Comparison of ENCODE assay signal across 28 cellular contexts in the genomic region with DNA sequence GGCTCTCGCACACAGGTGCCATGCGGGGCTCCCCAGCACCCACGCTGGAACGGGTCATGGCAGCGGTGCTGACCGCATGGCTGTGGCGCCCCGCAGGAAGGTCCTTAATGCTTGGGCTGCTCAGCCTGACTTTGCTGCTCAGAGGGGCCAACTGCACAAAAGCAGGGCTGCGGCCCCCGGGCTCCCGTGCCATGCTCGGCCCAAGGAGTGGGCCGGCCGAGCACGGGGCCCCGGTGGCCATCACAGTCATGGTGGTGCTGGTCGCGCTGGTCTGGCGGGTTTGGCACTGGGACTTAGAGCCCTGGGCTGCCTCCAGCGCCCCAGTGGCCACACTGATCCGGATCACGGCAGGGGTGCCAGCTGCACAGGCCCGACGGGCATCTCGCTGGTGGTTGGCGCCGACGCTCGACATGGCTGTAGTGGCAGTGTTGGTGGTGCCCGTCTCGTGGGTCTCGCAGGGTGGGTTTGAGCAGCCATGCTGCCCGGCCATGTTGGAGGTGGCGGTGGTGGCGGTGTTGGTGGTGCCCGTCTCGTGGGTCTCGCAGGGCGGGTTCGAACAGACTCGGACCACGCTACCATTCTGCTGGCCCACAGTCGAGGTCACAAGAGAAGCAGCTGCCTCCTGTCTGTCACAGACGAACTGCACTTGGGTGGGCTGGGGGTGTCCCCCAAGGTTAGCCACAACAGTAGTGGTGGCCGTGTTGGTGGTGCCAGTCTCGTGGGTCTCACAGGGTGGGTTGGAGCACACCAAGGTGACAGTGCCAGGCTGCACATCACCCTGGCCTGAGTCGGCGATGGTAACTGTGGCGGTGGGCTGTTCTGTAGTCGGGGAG. TPM values are rescaled to one million over a fixed set of nuclear protein-coding genes. Genes with fewer than 3 reads are reported as not detected.
DNase-seq lines count a peak whose midpoint lies in the region; ATAC-seq, FAIRE-seq and TF ChIP-seq lines count a peak whose summit lies in the region.
"Had no signal": no experiment of that assay in that cellular context is flagged by ENCODE, and none has a peak within 500 bp of the region (broad histone marks: within the 10 kb centered on the region; RNA-seq: fewer than 3 reads in every experiment).

No MANE protein-coding gene starts in this region.

- H3K27ac Mint-ChIP-seq in activated naive CD8-positive, alpha-beta T cell treated with anti-CD3 and anti-CD28 coated beads for 36 hours = peak overlapping the region; percentile 11
- no peak overlapping the region for H3K27ac Mint-ChIP-seq in activated naive CD8-positive, alpha-beta T cell treated with anti-CD3 and anti-CD28 coated beads, Interleukin-2, amount 50 U/mL, for 24 hours
- H3K27ac Mint-ChIP-seq: activated B cell treated with CpG ODN at 0.5 μM for 24 hours had no signal

- H3K27me3 ChIP-seq in K562 (ENCODE audit: control insufficient read depth in 2 of 2, insufficient read depth in 2 of 2, low read length in 2 of 2) (no peaks in the 10 kb centered on the region), uterus (no peaks in the 10 kb centered on the region)
- H3K27me3 ChIP-seq in effector memory CD4-positive, alpha-beta T cell (replicated peaks; ENCODE audit: control insufficient read depth, insufficient read depth, low read length, poor library complexity, severe bottlenecking) = no peaks in the 10 kb centered on the region
- H3K27me3 ChIP-seq: cardiac muscle cell had no signal

- no peak for DNase-seq in activated naive CD8-positive, alpha-beta T cell treated with anti-CD3 and anti-CD28 coated beads for 36 hours
- DNase-seq in activated naive CD8-positive, alpha-beta T cell treated with anti-CD3 and anti-CD28 coated beads, Interleukin-2, amount 50 U/mL, for 24 hours = no peak
- DNase-seq in K562 (ENCODE audit: extremely low read depth in 1 of 4, low spot score in 3 of 4) (no peak), mucosa of descending colon (no peak), uterus (no peak), NCI-H2107 (lab: John Stamatoyannopoulos, UW) (no peak)
- no peak for DNase-seq in effector memory CD4-positive, alpha-beta T cell
- DNase-seq in central memory CD4-positive, alpha-beta T cell = no peak
- DNase-seq: activated B cell treated with CpG ODN at 0.5 μM for 24 hours; activated naive CD4-positive, alpha-beta T cell treated with anti-CD3 and anti-CD28 coated beads for 36 hours; activated T-cell treated with anti-CD3 and anti-CD28 coated beads, Interleukin-2, amount 50 U/mL, for 48 hours; dermis blood vessel endothelial cell; head of caudate nucleus; kidney glomerular epithelial cell; NCI-H1092; NCI-H2029; NCI-H2227 treated with DMSO at 0.1 percent for 48 hours; NCI-H774; OCI-M1; stimulated activated CD8-positive, alpha-beta memory T cell treated with anti-CD3 and anti-CD28 coated beads, Interleukin-4, amount 100 ng/mL, for 48 hours; substantia nigra; T1000 had no signal

- no peak overlapping the region for H3K4me2 ChIP-seq in K562 (ENCODE audit: insufficient read depth, low read length)

- peaks cover 15% of the 10 kb centered on the region for H3K4me1 Mint-ChIP-seq in activated naive CD8-positive, alpha-beta T cell treated with anti-CD3 and anti-CD28 coated beads for 36 hours
- peaks cover 25% of the 10 kb centered on the region for H3K4me1 Mint-ChIP-seq in activated naive CD8-positive, alpha-beta T cell treated with anti-CD3 and anti-CD28 coated beads, Interleukin-2, amount 50 U/mL, for 24 hours

- H3K9me3 ChIP-seq in K562 (replicated peaks; ENCODE audit: control insufficient read depth, insufficient read depth, low read depth, low read length) (no peaks in the 10 kb centered on the region), mucosa of descending colon (no peaks in the 10 kb centered on the region), uterus (no peaks in the 10 kb centered on the region)
- H3K9me3 ChIP-seq in effector memory CD4-positive, alpha-beta T cell (ENCODE audit: control insufficient read depth, low read length) = no peaks in the 10 kb centered on the region
- H3K9me3 ChIP-seq: BLaER1 treated with 17β-estradiol and CSF1 and Interleukin-3, amounts not matched to agents 10 nM and 100 nM had no signal

- TF ChIP-seq RAD21 in K562 (CRISPR knock-in tag; conservative IDR thresholded peaks at IDR 0.05 in 1 of 2, IDR thresholded peaks at IDR 0.05 in 1 of 2) = no peak

- peaks cover 14% of the 10 kb centered on the region for H3K36me3 Mint-ChIP-seq in activated naive CD8-positive, alpha-beta T cell treated with anti-CD3 and anti-CD28 coated beads for 36 hours
- H3K36me3 Mint-ChIP-seq in activated naive CD8-positive, alpha-beta T cell treated with anti-CD3 and anti-CD28 coated beads, Interleukin-2, amount 50 U/mL, for 24 hours (ENCODE audit: low read depth) = peaks cover 23% of the 10 kb centered on the region

- no peak for TF ChIP-seq CTCF in K562 (IDR thresholded peaks at IDR 0.05 in 2 of 3, conservative IDR thresholded peaks at IDR 0.05 in 1 of 3; ENCODE audit: insufficient read depth in 2 of 3, low read depth in 1 of 3, low read length in 3 of 3)
- TF ChIP-seq CTCF in mucosa of descending colon (IDR thresholded peaks at IDR 0.05) = no peak
- TF ChIP-seq CTCF in uterus (IDR thresholded peaks at IDR 0.05) = no peak

- H3K27ac ChIP-seq in K562 (ENCODE audit: extremely low read depth, low read depth, low read length) = no peak overlapping the region
- peak overlapping the region; percentile 79 to 88 for H3K27ac ChIP-seq in uterus
- H3K27ac ChIP-seq in effector memory CD4-positive, alpha-beta T cell (ENCODE audit: insufficient read depth, low read length, poor library complexity, severe bottlenecking) = no peak overlapping the region
- H3K27ac ChIP-seq: BLaER1 treated with 17β-estradiol and CSF1 and Interleukin-3, amounts not matched to agents 10 nM and 100 nM had no signal

- CTCF ChIA-PET in K562 (lab: Yijun Ruan, JAX; ENCODE audit: low intra/inter-chr PET ratio) = interaction anchor here (0.6 to 1.0 kb wide), 3 partner anchors 194 to 310 kb away, joined by 3 read pairs; no protein-coding TSS in a partner anchor

- TF ChIP-seq EP300 in K562 (IDR thresholded peaks at IDR 0.05; ENCODE audit: low read length) = no peak

- H3K36me3 ChIP-seq in K562 (ENCODE audit: control insufficient read depth, insufficient read depth, low read length) (peaks cover 100% of the 10 kb centered on the region; the same call in 2 of the 3 replicates), mucosa of descending colon (ENCODE audit: low read depth) (no peaks in the 10 kb centered on the region), uterus (no peaks in the 10 kb centered on the region)
- H3K36me3 ChIP-seq in effector memory CD4-positive, alpha-beta T cell (ENCODE audit: control insufficient read depth, insufficient read depth, low read length) = peaks cover 89% of the 10 kb centered on the region

- H3K27me3 Mint-ChIP-seq in activated naive CD8-positive, alpha-beta T cell treated with anti-CD3 and anti-CD28 coated beads for 36 hours = no peaks in the 10 kb centered on the region
- no peaks in the 10 kb centered on the region for H3K27me3 Mint-ChIP-seq in activated naive CD8-positive, alpha-beta T cell treated with anti-CD3 and anti-CD28 coated beads, Interleukin-2, amount 50 U/mL, for 24 hours
- H3K27me3 Mint-ChIP-seq: activated B cell treated with CpG ODN at 0.5 μM for 24 hours had no signal

- H3K4me1 ChIP-seq in K562 (replicated peaks in 1 of 2; ENCODE audit: control insufficient read depth in 2 of 2, insufficient read depth in 2 of 2, low read length in 2 of 2) (peaks cover 0 to 35% of the 10 kb centered on the region in 2 experiments; a peak in 2 of 5 replicates), mucosa of descending colon (ENCODE audit: low read depth) (no peaks in the 10 kb centered on the region), uterus (no peaks in the 10 kb centered on the region)
- peaks cover 4% of the 10 kb centered on the region for H3K4me1 ChIP-seq in effector memory CD4-positive, alpha-beta T cell (ENCODE audit: control insufficient read depth, insufficient read depth, low read length, poor library complexity, severe bottlenecking)

- POLR2A ChIA-PET in K562 (lab: Yijun Ruan, JAX) = no interaction called here

- peaks cover 9% of the 10 kb centered on the region; the same call in 2 of the 3 replicates for H3K79me2 ChIP-seq in K562 (ENCODE audit: control insufficient read depth, insufficient read depth, low read length)

- no peak for ATAC-seq in activated naive CD8-positive, alpha-beta T cell treated with anti-CD3 and anti-CD28 coated beads, Interleukin-2, amount 50 U/mL, for 24 hours
- no peak for ATAC-seq in K562
- peak; percentile 2 for ATAC-seq in mucosa of descending colon
- ATAC-seq: Right ventricle myocardium inferior had no signal

- TF ChIP-seq POLR2A in K562 (conservative IDR thresholded peaks at IDR 0.05) (no peak), uterus (IDR thresholded peaks at IDR 0.05) (no peak)

- in situ Hi-C loops in K562 (cut with MboI) = no loop called here

- BruUV-seq in K562 (replicated peaks; lab: Mats Ljungman, UMichigan) = TSS peak; percentile 21

- H4K20me1 ChIP-seq in K562 (replicated peaks; ENCODE audit: control insufficient read depth, insufficient read depth, low read length) = no peaks in the 10 kb centered on the region

- no peak overlapping the region for H2AFZ ChIP-seq in K562 (ENCODE audit: low read depth, low read length)

- H3K9me1 ChIP-seq in K562 (ENCODE audit: control insufficient read depth, insufficient read depth, low read length) = no peaks in the 10 kb centered on the region

- intact Hi-C loops in K562 (cut with micrococcal nuclease) = no loop called here
- intact Hi-C loops in mucosa of descending colon (cut with DNase I, micrococcal nuclease) = loop anchor here in 1 of 2 donors (10.0 kb wide), 1 partner anchor 190 kb away; a partner anchor contains a TSS
- intact Hi-C loops in uterus (cut with DNase I; ENCODE audit: low total_unique reads) = loop anchor here (5.0 kb wide), 1 partner anchor 193 kb away; a partner anchor contains a TSS

- H3K4me3 Mint-ChIP-seq in activated naive CD8-positive, alpha-beta T cell treated with anti-CD3 and anti-CD28 coated beads for 36 hours = no peak overlapping the region
- H3K4me3 Mint-ChIP-seq in activated naive CD8-positive, alpha-beta T cell treated with anti-CD3 and anti-CD28 coated beads, Interleukin-2, amount 50 U/mL, for 24 hours = no peak overlapping the region
- H3K4me3 Mint-ChIP-seq: activated B cell treated with CpG ODN at 0.5 μM for 24 hours; activated naive CD4-positive, alpha-beta T cell treated with anti-CD3 and anti-CD28 coated beads for 36 hours had no signal

- no peaks in the 10 kb centered on the region for H3K9me3 Mint-ChIP-seq in activated naive CD8-positive, alpha-beta T cell treated with anti-CD3 and anti-CD28 coated beads for 36 hours
- H3K9me3 Mint-ChIP-seq in activated naive CD8-positive, alpha-beta T cell treated with anti-CD3 and anti-CD28 coated beads, Interleukin-2, amount 50 U/mL, for 24 hours = no peaks in the 10 kb centered on the region
- H3K9me3 Mint-ChIP-seq: activated B cell treated with CpG ODN at 0.5 μM for 24 hours; activated naive CD4-positive, alpha-beta T cell treated with anti-CD3 and anti-CD28 coated beads for 36 hours had no signal

- WGBS in K562 (ENCODE audit: insufficient coverage, low coverage, missing lambda C conversion rate) = 94% methylated on average over 26 of the region's 50 CpGs

- FAIRE-seq in K562 (lab: Jason Lieb, UNC) = no peak
- FAIRE-seq: D721Med, GM12892 had no signal

- H3K4me3 ChIP-seq in K562 (no peak overlapping the region), mucosa of descending colon (no peak overlapping the region), uterus (no peak overlapping the region)
- no peak overlapping the region for H3K4me3 ChIP-seq in effector memory CD4-positive, alpha-beta T cell (ENCODE audit: insufficient read depth, low read depth, low read length, poor library complexity, severe bottlenecking)
- H3K4me3 ChIP-seq: BLaER1 treated with 17β-estradiol and CSF1 and Interleukin-3, amounts not matched to agents 10 nM and 100 nM; cardiac muscle cell; lung had no signal

- no peak overlapping the region for H3K9ac ChIP-seq in K562 (ENCODE audit: insufficient read depth in 1 of 2, low read depth in 2 of 2, low read length in 2 of 2)
- H3K9ac ChIP-seq: BLaER1 treated with 17β-estradiol and CSF1 and Interleukin-3, amounts not matched to agents 10 nM and 100 nM had no signal

RNA-seq across cellular contexts. Expression of a gene that starts 10.4 kb away (rescaled TPM):
- 10 to 100 TPM; 15.2 to 15.7 TPM for total RNA-seq in activated naive CD8-positive, alpha-beta T cell treated with anti-CD3 and anti-CD28 coated beads for 36 hours
- total RNA-seq in K562 (2011; cell fraction: chromatin; rRNA removed; ENCODE audit: low replicate concordance) = 14.9 and 45.4 TPM in 2 replicates
- total RNA-seq in K562 (2011; cell fraction: nucleolus; rRNA removed) = 31.0 and 32.8 TPM in 2 replicates
- 15.7 and 24.1 TPM in 2 replicates for total RNA-seq in K562 (2011; cell fraction: nucleoplasm; rRNA removed)
- 8.4 and 9.5 TPM in 2 replicates for total RNA-seq in K562 (2014; rRNA removed)
- 2.7 and 4.0 TPM in 2 replicates for total RNA-seq in K562 (2014; rRNA removed; fragmentation: Illumina TruSeq; extraction: Trizol)
- total RNA-seq in K562 (2015; rRNA removed; fragmentation: Illumina TruSeq; extraction: Trizol) = 12.3 and 13.4 TPM in 2 replicates
- 9.6 and 14.8 TPM in 2 replicates for total RNA-seq in K562 (2021)
- 12.7 and 16.4 TPM in 2 replicates for polyA plus RNA-seq in K562 (2011; rRNA removed)
- polyA plus RNA-seq in K562 (2011; cell fraction: cytosol; rRNA removed) = 21.2 and 25.6 TPM in 2 replicates
- 48.7 and 48.8 TPM in 2 replicates for polyA plus RNA-seq in K562 (2011; cell fraction: nucleus; rRNA removed)
- 24.3 and 60.0 TPM in 2 replicates for polyA plus RNA-seq in K562 (2012)
- 5.6 and 7.3 TPM in 2 replicates for polyA plus RNA-seq in K562 (2014; fragmentation: Illumina TruSeq; extraction: Trizol)
- under 1 TPM in 1 of 2 experiments, not detected in 1; 0.07 TPM for polyA plus RNA-seq in K562 (2014; fragmentation: Nextera tagmentation; extraction: Ambion mirVana)
- 11.1 and 11.6 TPM in 2 replicates for polyA plus RNA-seq in K562 (2014; rRNA removed)
- polyA minus RNA-seq in K562 (2011; rRNA and poly(A)+ RNA removed) = 5.5 and 12.0 TPM in 2 replicates
- 7.0 and 13.6 TPM in 2 replicates for polyA minus RNA-seq in K562 (2011; cell fraction: cytosol; rRNA and poly(A)+ RNA removed)
- polyA minus RNA-seq in K562 (2011; cell fraction: nucleus; rRNA and poly(A)+ RNA removed) = 9.8 and 16.1 TPM in 2 replicates
- 10 to 100 TPM in 2 of 3 donors, 1 to 10 TPM in 1; 3.5 to 21.2 (median 10.2) TPM for total RNA-seq in mucosa of descending colon
- total RNA-seq in uterus = 1 to 10 TPM in 3 of 4 donors, under 1 TPM in 1; 0.77 to 5.9 (median 2.6) TPM

RNA-seq across cellular contexts. Expression of a gene that starts 16.8 kb away (rescaled TPM):
- 100 to 1,000 TPM; 140 to 142 TPM for total RNA-seq in activated naive CD8-positive, alpha-beta T cell treated with anti-CD3 and anti-CD28 coated beads for 36 hours
- 39.3 and 72.5 TPM in 2 replicates for total RNA-seq in K562 (2011; cell fraction: chromatin; rRNA removed; ENCODE audit: low replicate concordance)
- total RNA-seq in K562 (2011; cell fraction: nucleolus; rRNA removed) = 41.0 and 46.2 TPM in 2 replicates
- total RNA-seq in K562 (2011; cell fraction: nucleoplasm; rRNA removed) = 38.1 and 43.2 TPM in 2 replicates
- total RNA-seq in K562 (2014; rRNA removed) (39.2 and 59.3 TPM in 2 replicates), K562 (2014; rRNA removed; fragmentation: Illumina TruSeq; extraction: Trizol) (9.1 and 10.3 TPM in 2 replicates), K562 (2015; rRNA removed; fragmentation: Illumina TruSeq; extraction: Trizol) (17.1 and 23.4 TPM in 2 replicates), K562 (2021) (121 and 133 TPM in 2 replicates), mucosa of descending colon (10 to 100 TPM; 36.3 to 56.5 (median 48.2) TPM), uterus (10 to 100 TPM; 20.9 to 65.7 (median 37.3) TPM)
- polyA plus RNA-seq in K562 (2011; rRNA removed) (5.9 and 8.7 TPM in 2 replicates), K562 (2014; fragmentation: Illumina TruSeq; extraction: Trizol) (45.3 and 68.0 TPM in 2 replicates), K562 (2014; fragmentation: Nextera tagmentation; extraction: Ambion mirVana) (10 to 100 TPM in 1 of 2 experiments, 1 to 10 TPM in 1; 2.8 to 10.5 TPM), K562 (2014; rRNA removed) (44.8 and 45.2 TPM in 2 replicates)
- 11.3 and 17.7 TPM in 2 replicates for polyA plus RNA-seq in K562 (2011; cell fraction: cytosol; rRNA removed)
- polyA plus RNA-seq in K562 (2011; cell fraction: nucleus; rRNA removed) = 39.1 and 51.6 TPM in 2 replicates
- 37.4 and 57.1 TPM in 2 replicates for polyA plus RNA-seq in K562 (2012)
- polyA minus RNA-seq in K562 (2011; rRNA and poly(A)+ RNA removed) = 4.5 and 6.6 TPM in 2 replicates
- 55.8 and 74.4 TPM in 2 replicates for polyA minus RNA-seq in K562 (2011; cell fraction: cytosol; rRNA and poly(A)+ RNA removed)
- 14.8 and 15.6 TPM in 2 replicates for polyA minus RNA-seq in K562 (2011; cell fraction: nucleus; rRNA and poly(A)+ RNA removed)

RNA-seq across cellular contexts. Expression of a gene that starts 17.7 kb away (rescaled TPM):
- total RNA-seq in activated naive CD8-positive, alpha-beta T cell treated with anti-CD3 and anti-CD28 coated beads for 36 hours = 1 to 10 TPM; 3.4 to 6.2 TPM
- total RNA-seq in K562 (2011; cell fraction: chromatin; rRNA removed; ENCODE audit: low replicate concordance) = 4.7 and 15.6 TPM in 2 replicates
- total RNA-seq in K562 (2011; cell fraction: nucleolus; rRNA removed) = 17.4 and 21.8 TPM in 2 replicates
- 9.3 and 9.5 TPM in 2 replicates for total RNA-seq in K562 (2011; cell fraction: nucleoplasm; rRNA removed)
- total RNA-seq in K562 (2014; rRNA removed) = 3.3 and 5.1 TPM in 2 replicates
- total RNA-seq in K562 (2014; rRNA removed; fragmentation: Illumina TruSeq; extraction: Trizol) = 0.93 and 1.2 TPM in 2 replicates
- 1.1 and 1.6 TPM in 2 replicates for total RNA-seq in K562 (2015; rRNA removed; fragmentation: Illumina TruSeq; extraction: Trizol)
- total RNA-seq in K562 (2021) = 6.4 and 8.5 TPM in 2 replicates
- 5.6 and 8.1 TPM in 2 replicates for polyA plus RNA-seq in K562 (2011; rRNA removed)
- polyA plus RNA-seq in K562 (2011; cell fraction: cytosol; rRNA removed) = 12.5 and 24.6 TPM in 2 replicates
- polyA plus RNA-seq in K562 (2011; cell fraction: nucleus; rRNA removed) = 6.3 and 6.4 TPM in 2 replicates
- polyA plus RNA-seq in K562 (2012) = 3.9 and 12.2 TPM in 2 replicates
- 1.2 and 2.0 TPM in 2 replicates for polyA plus RNA-seq in K562 (2014; fragmentation: Illumina TruSeq; extraction: Trizol)
- polyA plus RNA-seq in K562 (2014; fragmentation: Nextera tagmentation; extraction: Ambion mirVana) = 1 to 10 TPM in 1 of 2 experiments, under 1 TPM in 1; 0.13 to 1.1 TPM
- 4.0 TPM in 2 replicates for polyA plus RNA-seq in K562 (2014; rRNA removed)
- polyA minus RNA-seq in K562 (2011; rRNA and poly(A)+ RNA removed) = 3.7 and 4.9 TPM in 2 replicates
- polyA minus RNA-seq in K562 (2011; cell fraction: cytosol; rRNA and poly(A)+ RNA removed) = 5.6 and 6.4 TPM in 2 replicates
- 1.3 and 1.8 TPM in 2 replicates for polyA minus RNA-seq in K562 (2011; cell fraction: nucleus; rRNA and poly(A)+ RNA removed)
- 1 to 10 TPM; 4.8 to 7.9 (median 7.8) TPM for total RNA-seq in mucosa of descending colon
- total RNA-seq in uterus = 1 to 10 TPM in 3 of 4 donors, not detected in 1; 2.5 to 9.6 (median 6.2) TPM

RNA-seq across cellular contexts. Expression of a gene that starts 20.0 kb away (rescaled TPM):
- 100 to 1,000 TPM; 150 to 153 TPM for total RNA-seq in activated naive CD8-positive, alpha-beta T cell treated with anti-CD3 and anti-CD28 coated beads for 36 hours
- total RNA-seq in K562 (2011; cell fraction: chromatin; rRNA removed; ENCODE audit: low replicate concordance) = 126 and 302 TPM in 2 replicates
- total RNA-seq in K562 (2011; cell fraction: nucleolus; rRNA removed) = 207 and 213 TPM in 2 replicates
- 179 and 187 TPM in 2 replicates for total RNA-seq in K562 (2011; cell fraction: nucleoplasm; rRNA removed)
- total RNA-seq in K562 (2014; rRNA removed) = 152 and 196 TPM in 2 replicates
- total RNA-seq in K562 (2014; rRNA removed; fragmentation: Illumina TruSeq; extraction: Trizol) = 101 and 103 TPM in 2 replicates
- 134 and 146 TPM in 2 replicates for total RNA-seq in K562 (2015; rRNA removed; fragmentation: Illumina TruSeq; extraction: Trizol)
- total RNA-seq in K562 (2021) = 226 and 231 TPM in 2 replicates
- 105 and 117 TPM in 2 replicates for polyA plus RNA-seq in K562 (2011; rRNA removed)
- polyA plus RNA-seq in K562 (2011; cell fraction: cytosol; rRNA removed) = 174 and 276 TPM in 2 replicates
- 211 and 324 TPM in 2 replicates for polyA plus RNA-seq in K562 (2011; cell fraction: nucleus; rRNA removed)
- polyA plus RNA-seq in K562 (2012) = 177 and 213 TPM in 2 replicates
- polyA plus RNA-seq in K562 (2014; fragmentation: Illumina TruSeq; extraction: Trizol) = 192 and 229 TPM in 2 replicates
- polyA plus RNA-seq in K562 (2014; fragmentation: Nextera tagmentation; extraction: Ambion mirVana) = 10 to 100 TPM; 11.1 to 26.5 TPM
- polyA plus RNA-seq in K562 (2014; rRNA removed) = 250 and 277 TPM in 2 replicates
- polyA minus RNA-seq in K562 (2011; rRNA and poly(A)+ RNA removed) = 45.9 and 88.5 TPM in 2 replicates
- polyA minus RNA-seq in K562 (2011; cell fraction: cytosol; rRNA and poly(A)+ RNA removed) = 72.1 and 79.8 TPM in 2 replicates
- 70.5 and 80.1 TPM in 2 replicates for polyA minus RNA-seq in K562 (2011; cell fraction: nucleus; rRNA and poly(A)+ RNA removed)
- total RNA-seq in mucosa of descending colon = 10 to 100 TPM; 52.2 to 72.3 (median 68.9) TPM
- 100 to 1,000 TPM in 2 of 4 donors, 10 to 100 TPM in 2; 37.9 to 198 (median 109) TPM for total RNA-seq in uterus

RNA-seq across cellular contexts. Expression of a gene that starts 28.8 kb away (rescaled TPM):
- 100 to 1,000 TPM; 112 to 123 TPM for total RNA-seq in activated naive CD8-positive, alpha-beta T cell treated with anti-CD3 and anti-CD28 coated beads for 36 hours
- 54.8 and 157 TPM in 2 replicates for total RNA-seq in K562 (2011; cell fraction: chromatin; rRNA removed; ENCODE audit: low replicate concordance)
- 105 and 155 TPM in 2 replicates for total RNA-seq in K562 (2011; cell fraction: nucleolus; rRNA removed)
- 55.0 and 81.2 TPM in 2 replicates for total RNA-seq in K562 (2011; cell fraction: nucleoplasm; rRNA removed)
- 52.7 and 81.2 TPM in 2 replicates for total RNA-seq in K562 (2014; rRNA removed)
- total RNA-seq in K562 (2014; rRNA removed; fragmentation: Illumina TruSeq; extraction: Trizol) = 3.1 and 5.5 TPM in 2 replicates
- 32.7 and 36.8 TPM in 2 replicates for total RNA-seq in K562 (2015; rRNA removed; fragmentation: Illumina TruSeq; extraction: Trizol)
- 70.5 and 81.8 TPM in 2 replicates for total RNA-seq in K562 (2021)
- polyA plus RNA-seq in K562 (2011; rRNA removed) = 9.6 and 29.7 TPM in 2 replicates
- polyA plus RNA-seq in K562 (2011; cell fraction: cytosol; rRNA removed) = 21.0 and 26.6 TPM in 2 replicates
- 174 and 259 TPM in 2 replicates for polyA plus RNA-seq in K562 (2011; cell fraction: nucleus; rRNA removed)
- 59.1 and 135 TPM in 2 replicates for polyA plus RNA-seq in K562 (2012)
- polyA plus RNA-seq in K562 (2014; fragmentation: Illumina TruSeq; extraction: Trizol) = 13.5 and 40.2 TPM in 2 replicates
- 1 to 10 TPM in 1 of 2 experiments, under 1 TPM in 1; 0.30 to 1.7 TPM for polyA plus RNA-seq in K562 (2014; fragmentation: Nextera tagmentation; extraction: Ambion mirVana)
- polyA plus RNA-seq in K562 (2014; rRNA removed) = 63.7 and 77.8 TPM in 2 replicates
- polyA minus RNA-seq in K562 (2011; rRNA and poly(A)+ RNA removed) = 3.6 and 6.7 TPM in 2 replicates
- 13.5 and 33.9 TPM in 2 replicates for polyA minus RNA-seq in K562 (2011; cell fraction: cytosol; rRNA and poly(A)+ RNA removed)
- polyA minus RNA-seq in K562 (2011; cell fraction: nucleus; rRNA and poly(A)+ RNA removed) = 26.9 and 53.0 TPM in 2 replicates
- total RNA-seq in mucosa of descending colon = 10 to 100 TPM; 35.0 to 47.8 (median 36.7) TPM
- total RNA-seq in uterus = 10 to 100 TPM in 2 of 4 donors, 1 to 10 TPM in 2; 5.1 to 28.3 (median 15.8) TPM

Comparison
In these comparisons a context has a peak if more than half of its experiments do, and no peak if none do; other contexts are left out.
1. H3K27ac ChIP-seq: peak in uterus (2 of 2); none in K562 (single experiment) and effector memory CD4-positive, alpha-beta T cell (single experiment).